In genomic region chr6:49516147-49516505, GRCh38 we compare ENCODE assay signal across 24 cellular contexts. TPM values are rescaled to one million over a fixed set of nuclear protein-coding genes. Genes with fewer than 3 reads are reported as not detected.
DNase-seq lines count a peak whose midpoint lies in the region; ATAC-seq, FAIRE-seq and TF ChIP-seq lines count a peak whose summit lies in the region.
"Had no signal": no experiment of that assay in that cellular context is flagged by ENCODE, and none has a peak within 500 bp of the region (broad histone marks: within the 10 kb centered on the region; RNA-seq: fewer than 3 reads in every experiment).

No MANE protein-coding gene starts in this region.

- no peaks in the 10 kb centered on the region for H3K9me1 ChIP-seq in K562 (ENCODE audit: control insufficient read depth, insufficient read depth, low read length)

- H3K9me3 ChIP-seq in PC-3 (ENCODE audit: low read length): no peaks in the 10 kb centered on the region
- H3K9me3 ChIP-seq in K562 (replicated peaks; ENCODE audit: control insufficient read depth, insufficient read depth, low read depth, low read length): no peaks in the 10 kb centered on the region

- TF ChIP-seq EP300 in K562 (IDR thresholded peaks at IDR 0.05; ENCODE audit: low read length): no peak

- no peak overlapping the region for H3K27ac Mint-ChIP-seq in activated T-helper 2 cell treated with anti-CD3 and anti-CD28 coated beads, Interferon-gamma antibody, Interleukin-2, Interleukin-4, amounts not matched to agents 10 μg/mL and 5 μg/mL and 100 μg/mL, durations not matched to agents 14 hours and 24 hours and 36 hours
- H3K27ac Mint-ChIP-seq: CD4-positive, alpha-beta memory T cell had no signal

- H3F3A ChIP-seq in PC-3 (ENCODE audit: low read length, unreplicated experiment): peaks cover 4% of the 10 kb centered on the region

- no peaks in the 10 kb centered on the region for H3K27me3 ChIP-seq in PC-3 (ENCODE audit: low read length)
- H3K27me3 ChIP-seq in K562 (ENCODE audit: control insufficient read depth in 2 of 2, insufficient read depth in 2 of 2, low read length in 2 of 2): no peaks in the 10 kb centered on the region

- no peak overlapping the region for H3K4me3 Mint-ChIP-seq in activated T-helper 2 cell treated with anti-CD3 and anti-CD28 coated beads, Interferon-gamma antibody, Interleukin-2, Interleukin-4, amounts not matched to agents 10 μg/mL and 5 μg/mL and 100 μg/mL, durations not matched to agents 14 hours and 24 hours and 36 hours (ENCODE audit: low read depth)
- H3K4me3 Mint-ChIP-seq: CD4-positive, alpha-beta memory T cell had no signal

- peak overlapping the region; percentile 72; the same call in 1 of the 2 replicates for H3K4me2 ChIP-seq in PC-3 (ENCODE audit: low read length)
- no peak overlapping the region for H3K4me2 ChIP-seq in K562 (ENCODE audit: insufficient read depth, low read length)

- no peak for TF ChIP-seq POLR2A in H54 (IDR thresholded peaks at IDR 0.05; ENCODE audit: low read depth, low read length)
- no peak for TF ChIP-seq POLR2A in K562 (conservative IDR thresholded peaks at IDR 0.05)

- peak; percentile 61 for FAIRE-seq in H54 (lab: Jason Lieb, UNC)
- no peak for FAIRE-seq in K562 (lab: Jason Lieb, UNC)
- FAIRE-seq: GM12891, GM18507 had no signal

- intact Hi-C loops in PC-3 (cut with micrococcal nuclease): no loop called here
- intact Hi-C loops in K562 (cut with micrococcal nuclease): no loop called here
- intact Hi-C loops in activated T-helper 2 cell treated with anti-CD3 and anti-CD28 coated beads, Interferon-gamma antibody, Interleukin-2, Interleukin-4, amounts not matched to agents 10 μg/mL and 5 μg/mL and 100 μg/mL, durations not matched to agents 14 hours and 24 hours and 36 hours (cut with micrococcal nuclease): no loop called here

- H3K9me3 Mint-ChIP-seq in activated T-helper 2 cell treated with anti-CD3 and anti-CD28 coated beads, Interferon-gamma antibody, Interleukin-2, Interleukin-4, amounts not matched to agents 10 μg/mL and 5 μg/mL and 100 μg/mL, durations not matched to agents 14 hours and 24 hours and 36 hours: no peaks in the 10 kb centered on the region
- H3K9me3 Mint-ChIP-seq: CD4-positive, alpha-beta memory T cell had no signal

- CTCF ChIA-PET in PC-3 (lab: Charles Lee): interaction anchor here (0.6 kb wide), 1 partner anchor 63 kb away, joined by 3 read pairs; no protein-coding TSS in a partner anchor
- CTCF ChIA-PET in K562 (lab: Yijun Ruan, JAX; ENCODE audit: low intra/inter-chr PET ratio): no interaction called here

- no peaks in the 10 kb centered on the region for H3K36me3 Mint-ChIP-seq in activated T-helper 2 cell treated with anti-CD3 and anti-CD28 coated beads, Interferon-gamma antibody, Interleukin-2, Interleukin-4, amounts not matched to agents 10 μg/mL and 5 μg/mL and 100 μg/mL, durations not matched to agents 14 hours and 24 hours and 36 hours (ENCODE audit: low read depth)
- H3K36me3 Mint-ChIP-seq: CD4-positive, alpha-beta memory T cell had no signal

- H3K36me3 ChIP-seq in PC-3 (ENCODE audit: low read depth, low read length) (no peaks in the 10 kb centered on the region), K562 (ENCODE audit: control insufficient read depth, insufficient read depth, low read length) (no peaks in the 10 kb centered on the region)

- no peak for TF ChIP-seq RAD21 in K562 (CRISPR knock-in tag; conservative IDR thresholded peaks at IDR 0.05 in 1 of 2, IDR thresholded peaks at IDR 0.05 in 1 of 2)

- H3K79me2 ChIP-seq in PC-3 (ENCODE audit: low read length) (no peaks in the 10 kb centered on the region), K562 (ENCODE audit: control insufficient read depth, insufficient read depth, low read length) (no peaks in the 10 kb centered on the region)

- H3K4me1 ChIP-seq in PC-3 (ENCODE audit: insufficient read depth, low read length) (peaks cover 34% of the 10 kb centered on the region), K562 (replicated peaks in 1 of 2; ENCODE audit: control insufficient read depth in 2 of 2, insufficient read depth in 2 of 2, low read length in 2 of 2) (no peaks in the 10 kb centered on the region)

- 19% methylated on average over 4 of the region's 4 CpGs for WGBS in K562 (ENCODE audit: insufficient coverage, low coverage, missing lambda C conversion rate)

- DNase-seq in H54 (ENCODE audit: insufficient read length, low spot score) (no peak), PC-3 (peak; percentile 18), K562 (ENCODE audit: extremely low read depth in 1 of 4, low spot score in 3 of 4) (no peak), epithelial cell of prostate (ENCODE audit: low read depth, low spot score) (peak; percentile 36)
- DNase-seq in activated T-helper 2 cell treated with anti-CD3 and anti-CD28 coated beads, Interferon-gamma antibody, Interleukin-2, Interleukin-4, amounts not matched to agents 10 μg/mL and 5 μg/mL and 100 μg/mL, durations not matched to agents 14 hours and 24 hours and 36 hours (ENCODE audit: low spot score): no peak
- DNase-seq: 8988T; C1 segment of cervical spinal cord; Calu3; CD4-positive, alpha-beta memory T cell; COR-L47; DMS53; DMS79 treated with DMSO at 0.1 percent for 48 hours; GF-D8; GOT3; H7; HCEC 1CT had no signal

- H3K4me3 ChIP-seq in PC-3 (ENCODE audit: low read length): peak overlapping the region; percentile 50; the same call in 1 of the 2 replicates
- H3K4me3 ChIP-seq in K562: no peak overlapping the region

- no peaks in the 10 kb centered on the region for H3K9me2 ChIP-seq in PC-3 (replicated peaks; ENCODE audit: low read length)

- in situ Hi-C loops in K562 (cut with MboI): no loop called here

- peak overlapping the region; percentile 81 for H3K27ac ChIP-seq in PC-3 (ENCODE audit: low read length)
- H3K27ac ChIP-seq in K562 (ENCODE audit: extremely low read depth, low read depth, low read length): no peak overlapping the region
- peak overlapping the region; percentile 20 for H3K27ac ChIP-seq in epithelial cell of prostate

- H4K20me1 ChIP-seq in PC-3 (ENCODE audit: low read length) (no peaks in the 10 kb centered on the region), K562 (replicated peaks; ENCODE audit: control insufficient read depth, insufficient read depth, low read length) (no peaks in the 10 kb centered on the region)

- ATAC-seq in PC-3 (no peak), K562 (no peak), HG02852 (IDR thresholded peaks at IDR 0.05; ENCODE audit: unreplicated experiment) (no peak), HG02981 (IDR thresholded peaks at IDR 0.05; ENCODE audit: unreplicated experiment) (no peak)

- H3K27me3 Mint-ChIP-seq in activated T-helper 2 cell treated with anti-CD3 and anti-CD28 coated beads, Interferon-gamma antibody, Interleukin-2, Interleukin-4, amounts not matched to agents 10 μg/mL and 5 μg/mL and 100 μg/mL, durations not matched to agents 14 hours and 24 hours and 36 hours (ENCODE audit: low read depth): peaks cover 7% of the 10 kb centered on the region

- H3K9ac ChIP-seq in PC-3 (ENCODE audit: low read length) (peak overlapping the region; percentile 28; the same call in 1 of the 2 replicates), K562 (ENCODE audit: insufficient read depth in 1 of 2, low read depth in 2 of 2, low read length in 2 of 2) (no peak overlapping the region)

- no peak for TF ChIP-seq CTCF in PC-3 (conservative IDR thresholded peaks at IDR 0.05; ENCODE audit: low read depth, low read length)
- no peak for TF ChIP-seq CTCF in K562 (IDR thresholded peaks at IDR 0.05 in 2 of 3, conservative IDR thresholded peaks at IDR 0.05 in 1 of 3; ENCODE audit: insufficient read depth in 2 of 3, low read depth in 1 of 3, low read length in 3 of 3)

- no peaks in the 10 kb centered on the region for H3K4me1 Mint-ChIP-seq in activated T-helper 2 cell treated with anti-CD3 and anti-CD28 coated beads, Interferon-gamma antibody, Interleukin-2, Interleukin-4, amounts not matched to agents 10 μg/mL and 5 μg/mL and 100 μg/mL, durations not matched to agents 14 hours and 24 hours and 36 hours (ENCODE audit: low read depth)
- H3K4me1 Mint-ChIP-seq: CD4-positive, alpha-beta memory T cell had no signal

- BruUV-seq in PC-3 (replicated peaks; lab: Mats Ljungman, UMichigan) (no TSS peak), K562 (replicated peaks; lab: Mats Ljungman, UMichigan) (no TSS peak)

- POLR2A ChIA-PET in PC-3 (lab: Charles Lee; ENCODE audit: unreplicated experiment) (no interaction called here), K562 (lab: Yijun Ruan, JAX) (interaction anchor here (0.9 kb wide), 1 partner anchor 9 kb away, joined by 3 read pairs; no protein-coding TSS in a partner anchor)

- H2AFZ ChIP-seq in PC-3 (ENCODE audit: low read length) (no peak overlapping the region), K562 (ENCODE audit: low read depth, low read length) (peak overlapping the region; percentile 46)

RNA-seq across cellular contexts. Expression of gene GLYATL3, which starts 16.4 kb away (rescaled TPM):
- total RNA-seq in PC-3 (2014; rRNA removed): not detected in 2 replicates
- total RNA-seq in K562 (2011; cell fraction: chromatin; rRNA removed; ENCODE audit: low replicate concordance): not detected in 2 replicates
- total RNA-seq in K562 (2011; cell fraction: nucleolus; rRNA removed): not detected in 2 replicates
- total RNA-seq in K562 (2011; cell fraction: nucleoplasm; rRNA removed): not detected in 2 replicates
- total RNA-seq in K562 (2014; rRNA removed): not detected in 2 replicates
- total RNA-seq in K562 (2014; rRNA removed; fragmentation: Illumina TruSeq; extraction: Trizol): not detected in 2 replicates
- not detected in 2 replicates for total RNA-seq in K562 (2015; rRNA removed; fragmentation: Illumina TruSeq; extraction: Trizol)
- not detected in 2 replicates for total RNA-seq in K562 (2021)
- not detected in 2 replicates for polyA plus RNA-seq in K562 (2011; rRNA removed)
- polyA plus RNA-seq in K562 (2011; cell fraction: cytosol; rRNA removed): not detected in 2 replicates
- not detected in 2 replicates for polyA plus RNA-seq in K562 (2011; cell fraction: nucleus; rRNA removed)
- not detected in 2 replicates for polyA plus RNA-seq in K562 (2012)
- not detected in 2 replicates for polyA plus RNA-seq in K562 (2014; fragmentation: Illumina TruSeq; extraction: Trizol)
- polyA plus RNA-seq in K562 (2014; fragmentation: Nextera tagmentation; extraction: Ambion mirVana): not detected
- polyA plus RNA-seq in K562 (2014; rRNA removed): not detected in 2 replicates
- not detected in 2 replicates for polyA minus RNA-seq in K562 (2011; rRNA and poly(A)+ RNA removed)
- polyA minus RNA-seq in K562 (2011; cell fraction: cytosol; rRNA and poly(A)+ RNA removed): not detected in 2 replicates
- not detected in 2 replicates for polyA minus RNA-seq in K562 (2011; cell fraction: nucleus; rRNA and poly(A)+ RNA removed)
- total RNA-seq in activated T-helper 2 cell treated with anti-CD3 and anti-CD28 coated beads, Interferon-gamma antibody, Interleukin-2, Interleukin-4, amounts not matched to agents 10 μg/mL and 5 μg/mL and 100 μg/mL, durations not matched to agents 14 hours and 24 hours and 36 hours: not detected in 2 replicates
- total RNA-seq: A673; Calu3; CD4-positive, alpha-beta memory T cell; Daoy; G401; H7 had no signal
- polyA plus RNA-seq: BJ; CD4-positive, alpha-beta memory T cell had no signal

RNA-seq across cellular contexts. Expression of gene C6orf141, which starts 34.3 kb away (rescaled TPM):
- total RNA-seq in PC-3 (2014; rRNA removed): 43.8 and 49.4 TPM in 2 replicates
- not detected in 2 replicates for total RNA-seq in K562 (2011; cell fraction: chromatin; rRNA removed; ENCODE audit: low replicate concordance)
- total RNA-seq in K562 (2011; cell fraction: nucleolus; rRNA removed): not detected in 2 replicates
- total RNA-seq in K562 (2011; cell fraction: nucleoplasm; rRNA removed): not detected in 2 replicates
- total RNA-seq in K562 (2014; rRNA removed): not detected in 2 replicates
- total RNA-seq in K562 (2014; rRNA removed; fragmentation: Illumina TruSeq; extraction: Trizol): not detected in 2 replicates
- not detected in 2 replicates for total RNA-seq in K562 (2015; rRNA removed; fragmentation: Illumina TruSeq; extraction: Trizol)
- not detected in 2 replicates for total RNA-seq in K562 (2021)
- polyA plus RNA-seq in K562 (2011; rRNA removed): not detected in 2 replicates
- not detected in 2 replicates for polyA plus RNA-seq in K562 (2011; cell fraction: cytosol; rRNA removed)
- not detected in 2 replicates for polyA plus RNA-seq in K562 (2011; cell fraction: nucleus; rRNA removed)
- polyA plus RNA-seq in K562 (2012): not detected in 2 replicates
- polyA plus RNA-seq in K562 (2014; fragmentation: Illumina TruSeq; extraction: Trizol): not detected in 2 replicates
- polyA plus RNA-seq in K562 (2014; fragmentation: Nextera tagmentation; extraction: Ambion mirVana): not detected
- polyA plus RNA-seq in K562 (2014; rRNA removed): not detected in 2 replicates
- not detected in 2 replicates for polyA minus RNA-seq in K562 (2011; rRNA and poly(A)+ RNA removed)
- not detected in 2 replicates for polyA minus RNA-seq in K562 (2011; cell fraction: cytosol; rRNA and poly(A)+ RNA removed)
- polyA minus RNA-seq in K562 (2011; cell fraction: nucleus; rRNA and poly(A)+ RNA removed): not detected in 2 replicates
- not detected in 2 replicates for total RNA-seq in activated T-helper 2 cell treated with anti-CD3 and anti-CD28 coated beads, Interferon-gamma antibody, Interleukin-2, Interleukin-4, amounts not matched to agents 10 μg/mL and 5 μg/mL and 100 μg/mL, durations not matched to agents 14 hours and 24 hours and 36 hours
- total RNA-seq: CD4-positive, alpha-beta memory T cell had no signal
- polyA plus RNA-seq: CD4-positive, alpha-beta memory T cell had no signal

RNA-seq across cellular contexts. Expression of gene CENPQ, which starts 53.0 kb away (rescaled TPM):
- 8.3 and 9.7 TPM in 2 replicates for total RNA-seq in PC-3 (2014; rRNA removed)
- 3.2 and 11.6 TPM in 2 replicates for total RNA-seq in K562 (2011; cell fraction: chromatin; rRNA removed; ENCODE audit: low replicate concordance)
- 2.1 and 2.2 TPM in 2 replicates for total RNA-seq in K562 (2011; cell fraction: nucleolus; rRNA removed)
- 5.8 and 14.0 TPM in 2 replicates for total RNA-seq in K562 (2011; cell fraction: nucleoplasm; rRNA removed)
- 12.7 and 14.2 TPM in 2 replicates for total RNA-seq in K562 (2014; rRNA removed)
- total RNA-seq in K562 (2014; rRNA removed; fragmentation: Illumina TruSeq; extraction: Trizol): 26.5 and 34.3 TPM in 2 replicates
- total RNA-seq in K562 (2015; rRNA removed; fragmentation: Illumina TruSeq; extraction: Trizol): 15.7 and 17.5 TPM in 2 replicates
- 16.4 and 18.5 TPM in 2 replicates for total RNA-seq in K562 (2021)
- polyA plus RNA-seq in K562 (2011; rRNA removed): 19.1 and 29.5 TPM in 2 replicates
- 2.9 and 7.8 TPM in 2 replicates for polyA plus RNA-seq in K562 (2011; cell fraction: cytosol; rRNA removed)
- 4.3 and 8.1 TPM in 2 replicates for polyA plus RNA-seq in K562 (2011; cell fraction: nucleus; rRNA removed)
- polyA plus RNA-seq in K562 (2012): 12.0 and 15.5 TPM in 2 replicates
- 24.3 and 26.4 TPM in 2 replicates for polyA plus RNA-seq in K562 (2014; fragmentation: Illumina TruSeq; extraction: Trizol)
- 10 to 100 TPM; 39.5 to 48.3 TPM for polyA plus RNA-seq in K562 (2014; fragmentation: Nextera tagmentation; extraction: Ambion mirVana)
- polyA plus RNA-seq in K562 (2014; rRNA removed): 17.4 and 21.5 TPM in 2 replicates
- 13.0 and 15.2 TPM in 2 replicates for polyA minus RNA-seq in K562 (2011; rRNA and poly(A)+ RNA removed)
- polyA minus RNA-seq in K562 (2011; cell fraction: cytosol; rRNA and poly(A)+ RNA removed): 2.7 and 4.9 TPM in 2 replicates
- polyA minus RNA-seq in K562 (2011; cell fraction: nucleus; rRNA and poly(A)+ RNA removed): 3.1 and 6.0 TPM in 2 replicates
- 13.9 and 14.1 TPM in 2 replicates for total RNA-seq in activated T-helper 2 cell treated with anti-CD3 and anti-CD28 coated beads, Interferon-gamma antibody, Interleukin-2, Interleukin-4, amounts not matched to agents 10 μg/mL and 5 μg/mL and 100 μg/mL, durations not matched to agents 14 hours and 24 hours and 36 hours

RNA-seq across cellular contexts. Expression of gene MMUT, which starts 53.1 kb away (rescaled TPM):
- 3.7 and 4.5 TPM in 2 replicates for total RNA-seq in PC-3 (2014; rRNA removed)
- total RNA-seq in K562 (2011; cell fraction: chromatin; rRNA removed; ENCODE audit: low replicate concordance): 6.4 and 14.7 TPM in 2 replicates
- 3.7 and 5.0 TPM in 2 replicates for total RNA-seq in K562 (2011; cell fraction: nucleolus; rRNA removed)
- 6.0 and 6.5 TPM in 2 replicates for total RNA-seq in K562 (2011; cell fraction: nucleoplasm; rRNA removed)
- total RNA-seq in K562 (2014; rRNA removed): 7.1 and 8.2 TPM in 2 replicates
- 17.9 and 20.4 TPM in 2 replicates for total RNA-seq in K562 (2014; rRNA removed; fragmentation: Illumina TruSeq; extraction: Trizol)
- 10.7 and 11.4 TPM in 2 replicates for total RNA-seq in K562 (2015; rRNA removed; fragmentation: Illumina TruSeq; extraction: Trizol)
- total RNA-seq in K562 (2021): 15.5 and 16.0 TPM in 2 replicates
- 20.0 and 26.2 TPM in 2 replicates for polyA plus RNA-seq in K562 (2011; rRNA removed)
- polyA plus RNA-seq in K562 (2011; cell fraction: cytosol; rRNA removed): 5.2 and 9.4 TPM in 2 replicates
- polyA plus RNA-seq in K562 (2011; cell fraction: nucleus; rRNA removed): 15.5 and 27.7 TPM in 2 replicates
- 13.3 and 17.6 TPM in 2 replicates for polyA plus RNA-seq in K562 (2012)
- polyA plus RNA-seq in K562 (2014; fragmentation: Illumina TruSeq; extraction: Trizol): 14.0 and 15.5 TPM in 2 replicates
- 10 to 100 TPM; 21.0 to 26.4 TPM for polyA plus RNA-seq in K562 (2014; fragmentation: Nextera tagmentation; extraction: Ambion mirVana)
- polyA plus RNA-seq in K562 (2014; rRNA removed): 14.1 and 14.8 TPM in 2 replicates
- 33.0 and 34.6 TPM in 2 replicates for polyA minus RNA-seq in K562 (2011; rRNA and poly(A)+ RNA removed)
- polyA minus RNA-seq in K562 (2011; cell fraction: cytosol; rRNA and poly(A)+ RNA removed): 6.9 and 10.3 TPM in 2 replicates
- 9.2 and 22.4 TPM in 2 replicates for polyA minus RNA-seq in K562 (2011; cell fraction: nucleus; rRNA and poly(A)+ RNA removed)
- 13.5 and 14.3 TPM in 2 replicates for total RNA-seq in activated T-helper 2 cell treated with anti-CD3 and anti-CD28 coated beads, Interferon-gamma antibody, Interleukin-2, Interleukin-4, amounts not matched to agents 10 μg/mL and 5 μg/mL and 100 μg/mL, durations not matched to agents 14 hours and 24 hours and 36 hours

Comparison
In these comparisons a context has a peak if more than half of its experiments do, and no peak if none do; other contexts are left out.
1. DNase-seq: peak in PC-3 (single experiment) and epithelial cell of prostate (single experiment); none in H54 (single experiment), K562 (0 of 4) and activated T-helper 2 cell treated with anti-CD3 and anti-CD28 coated beads, Interferon-gamma antibody, Interleukin-2, Interleukin-4, amounts not matched to agents 10 μg/mL and 5 μg/mL and 100 μg/mL, durations not matched to agents 14 hours and 24 hours and 36 hours (single experiment).
2. RNA of gene C6orf141, which starts 34.3 kb away (total RNA-seq): 43.8 to 49.4 TPM in PC-3; not detected in activated T-helper 2 cell treated with anti-CD3 and anti-CD28 coated beads, Interferon-gamma antibody, Interleukin-2, Interleukin-4, amounts not matched to agents 10 μg/mL and 5 μg/mL and 100 μg/mL, durations not matched to agents 14 hours and 24 hours and 36 hours and not detected in K562; every median in the first group is over 10 times any median in the second.